Comparison of ENCODE assay signal across 8 cellular contexts in the genomic region with DNA sequence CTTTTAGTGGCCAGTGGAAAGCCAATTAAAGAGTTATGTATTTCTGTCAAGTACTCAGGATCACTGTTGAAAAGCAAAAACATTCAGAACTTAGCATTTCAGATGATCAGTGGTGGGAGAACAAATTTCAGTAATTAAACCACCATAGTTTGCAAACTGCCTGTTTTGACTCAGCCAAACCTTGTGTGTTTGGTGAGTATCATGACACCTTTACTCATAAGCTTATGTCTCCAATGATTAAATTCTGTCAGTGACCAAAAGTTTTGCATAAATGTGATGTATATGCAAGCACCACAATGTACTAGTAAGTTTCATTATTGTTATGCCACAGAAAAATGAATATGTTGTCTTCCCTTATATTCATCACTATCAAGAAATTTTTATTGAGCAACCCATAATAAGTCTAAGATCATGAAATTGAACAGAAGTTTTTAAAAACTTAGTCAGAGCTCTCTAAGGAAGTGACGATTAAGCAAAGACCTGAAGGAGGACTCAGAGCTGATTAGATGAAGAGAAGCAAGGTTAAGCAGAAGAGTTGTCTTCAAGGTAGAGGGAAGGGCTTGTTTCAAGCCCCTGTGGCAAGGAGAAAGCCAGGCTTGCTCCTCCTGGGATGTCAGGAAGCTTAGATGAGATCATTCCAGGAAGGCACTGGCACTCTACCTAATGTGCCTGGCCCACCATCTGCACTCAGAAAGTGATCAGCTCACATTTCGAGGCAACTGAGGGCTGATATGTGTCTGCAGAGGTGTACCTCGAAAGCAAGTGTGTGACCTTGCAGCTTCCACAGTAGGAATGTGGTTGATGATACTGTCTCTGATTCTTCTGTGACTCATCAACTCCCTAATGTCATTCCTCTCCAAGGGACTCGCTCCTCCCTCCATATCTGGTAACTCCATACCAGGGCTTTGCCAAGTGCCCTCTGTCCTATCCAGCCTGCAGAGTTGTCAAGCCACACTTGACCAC. TPM values are rescaled to one million over a fixed set of nuclear protein-coding genes. Genes with fewer than 3 reads are reported as not detected.
DNase-seq lines count a peak whose midpoint lies in the region; ATAC-seq, FAIRE-seq and TF ChIP-seq lines count a peak whose summit lies in the region.

No MANE protein-coding gene starts in this region.

- H3K4me2 ChIP-seq in GM12878 (ENCODE audit: control insufficient read depth, insufficient read depth): peak overlapping the region; percentile 28; the same call in 1 of the 2 replicates

- H3K9ac ChIP-seq in GM12878 (ENCODE audit: control insufficient read depth, insufficient read depth, low read length): no peak overlapping the region

- H3K4me3 ChIP-seq in AG04450 (ENCODE audit: low read depth, low read length) (no peak overlapping the region), GM12878 (no peak overlapping the region)

- TF ChIP-seq POLR2A in GM12878 (IDR thresholded peaks at IDR 0.05; ENCODE audit: low read depth, low read length): no peak

- SMC1A ChIA-PET in GM12878 (lab: Charles Lee; ENCODE audit: uncharacterized antibody, unreplicated experiment): interaction anchor here (0.5 to 5.3 kb wide), 12 partner anchors 8 to 477 kb away, joined by 3 to 41 read pairs (median 5); no protein-coding TSS in a partner anchor

- TF ChIP-seq CTCF in AG04450 (IDR thresholded peaks at IDR 0.05; ENCODE audit: low read depth, low read length) (no peak), GM12878 (IDR thresholded peaks at IDR 0.05 in 2 of 3, conservative IDR thresholded peaks at IDR 0.05 in 1 of 3; ENCODE audit: control insufficient read depth in 2 of 3, extremely low read depth in 1 of 3, insufficient read depth in 1 of 3, low read depth in 3 of 3, low read length in 3 of 3) (no peak)

- peak overlapping the region; percentile 25 for H3K27ac ChIP-seq in AG04450 (ENCODE audit: low read depth, low read length)
- H3K27ac ChIP-seq in GM12878 (ENCODE audit: control insufficient read depth, insufficient read depth): peak overlapping the region; percentile 30; the same call in 1 of the 2 replicates

- no peak for TF ChIP-seq RAD21 in GM12878 (IDR thresholded peaks at IDR 0.05; ENCODE audit: insufficient read depth, low read depth, low read length)

- H3K36me3 Mint-ChIP-seq in stimulated activated naive B cell treated with anti-CD40 and anti-IgM and Interleukin-4, amounts not matched to agents 10 μg/mL and 1 μg/mL and 100 μg/mL, for 72 hours: no peaks in the 10 kb centered on the region
- no peaks in the 10 kb centered on the region for H3K36me3 Mint-ChIP-seq in naive thymus-derived CD8-positive, alpha-beta T cell

- FAIRE-seq in GM19239 (lab: Jason Lieb, UNC) (peak; percentile 76), GM12878 (lab: Jason Lieb, UNC) (no peak)

- BruUV-seq in GM12878 (replicated peaks; lab: Mats Ljungman, UMichigan): no TSS peak

- RAD21 ChIA-PET in GM12878 (lab: Charles Lee; ENCODE audit: unreplicated experiment): interaction anchor here (0.6 to 5.1 kb wide), 5 partner anchors 10 to 393 kb away, joined by 3 to 33 read pairs (median 4); no protein-coding TSS in a partner anchor

- no peaks in the 10 kb centered on the region for H3K36me3 ChIP-seq in GM12878 (ENCODE audit: control insufficient read depth in 2 of 2, insufficient read depth in 2 of 2, low read length in 1 of 2)

- peaks cover 34 to 59% of the 10 kb centered on the region in 2 donors for H3K4me1 Mint-ChIP-seq in stimulated activated naive B cell treated with anti-CD40 and anti-IgM and Interleukin-4, amounts not matched to agents 10 μg/mL and 1 μg/mL and 100 μg/mL, for 72 hours
- H3K4me1 Mint-ChIP-seq in naive thymus-derived CD8-positive, alpha-beta T cell: peaks cover 0 to 26% (median 0%) of the 10 kb centered on the region in 4 donors

- no peaks in the 10 kb centered on the region for H3K79me2 ChIP-seq in GM12878 (ENCODE audit: control insufficient read depth, insufficient read depth, low read length)

- WGBS in GM12878 (ENCODE audit: insufficient coverage, insufficient replicate concordance, low lambda C conversion rate, missing lambda C conversion rate): 21% methylated on average over 4 of the region's 4 CpGs

- no peaks in the 10 kb centered on the region for H3K9me3 ChIP-seq in AG04450 (ENCODE audit: control insufficient read depth, insufficient read depth, low read length)
- H3K9me3 ChIP-seq in GM12878 (replicated peaks; ENCODE audit: control insufficient read depth, insufficient read depth, low read length): no peaks in the 10 kb centered on the region

- peak overlapping the region; percentile 61 for H3K27ac Mint-ChIP-seq in stimulated activated naive B cell treated with anti-CD40 and anti-IgM and Interleukin-4, amounts not matched to agents 10 μg/mL and 1 μg/mL and 100 μg/mL, for 72 hours
- H3K27ac Mint-ChIP-seq in naive thymus-derived CD8-positive, alpha-beta T cell: no peak overlapping the region

- peaks cover 0 to 1% of the 10 kb centered on the region in 2 donors for H3K9me3 Mint-ChIP-seq in stimulated activated naive B cell treated with anti-CD40 and anti-IgM and Interleukin-4, amounts not matched to agents 10 μg/mL and 1 μg/mL and 100 μg/mL, for 72 hours
- H3K9me3 Mint-ChIP-seq in naive thymus-derived CD8-positive, alpha-beta T cell: no peaks in the 10 kb centered on the region

- no peaks in the 10 kb centered on the region for H3K27me3 Mint-ChIP-seq in stimulated activated naive B cell treated with anti-CD40 and anti-IgM and Interleukin-4, amounts not matched to agents 10 μg/mL and 1 μg/mL and 100 μg/mL, for 72 hours
- peaks cover 0 to 10% (median 0%) of the 10 kb centered on the region in 5 donors for H3K27me3 Mint-ChIP-seq in naive thymus-derived CD8-positive, alpha-beta T cell

- no peaks in the 10 kb centered on the region for H4K20me1 ChIP-seq in GM12878 (ENCODE audit: control insufficient read depth, insufficient read depth)

- CTCF ChIA-PET in AG04450 (lab: Charles Lee): interaction anchor here (1.0 to 1.2 kb wide), 2 partner anchors 16 to 482 kb away, joined by 3 to 4 read pairs; no protein-coding TSS in a partner anchor
- CTCF ChIA-PET in GM12878 (lab: Yijun Ruan, JAX): interaction anchor here (0.6 to 5.3 kb wide), 9 partner anchors 8 to 477 kb away, joined by 3 to 37 read pairs (median 5); partner anchors contain the start of gene SPATS2L

- peak; percentile 68 for ATAC-seq in HG03108 (IDR thresholded peaks at IDR 0.05; ENCODE audit: unreplicated experiment)
- peak; percentile 77 for ATAC-seq in GM12878
- peak; percentile 58 to 59 for ATAC-seq in stimulated activated naive B cell treated with anti-CD40 and anti-IgM and Interleukin-4, amounts not matched to agents 10 μg/mL and 1 μg/mL and 100 μg/mL, for 72 hours (replicated peaks)
- ATAC-seq in naive thymus-derived CD8-positive, alpha-beta T cell: no peak

- H3K27me3 ChIP-seq in AG04450 (ENCODE audit: control insufficient read depth, insufficient read depth, low read length) (no peaks in the 10 kb centered on the region), GM12878 (replicated peaks in 1 of 2; ENCODE audit: control insufficient read depth in 2 of 2, insufficient read depth in 2 of 2, low read length in 1 of 2) (no peaks in the 10 kb centered on the region)

- in situ Hi-C loops in GM12878 (cut with MboI): no loop called here

- H3K4me3 Mint-ChIP-seq in stimulated activated naive B cell treated with anti-CD40 and anti-IgM and Interleukin-4, amounts not matched to agents 10 μg/mL and 1 μg/mL and 100 μg/mL, for 72 hours: peak overlapping the region; percentile 42 to 46
- H3K4me3 Mint-ChIP-seq in naive thymus-derived CD8-positive, alpha-beta T cell: no peak overlapping the region

- peak; percentile 82 to 86; a peak in 3 of 4 replicates for TF ChIP-seq EP300 in GM12878 (IDR thresholded peaks at IDR 0.05; ENCODE audit: borderline replicate concordance in 1 of 2, control insufficient read depth in 1 of 2, low read depth in 2 of 2, low read length in 2 of 2)

- peaks cover 17% of the 10 kb centered on the region for H3K4me1 ChIP-seq in GM12878 (ENCODE audit: control insufficient read depth, insufficient read depth, low read length)

- no peak overlapping the region for H2AFZ ChIP-seq in GM12878 (ENCODE audit: control insufficient read depth, low read depth, low read length)

- intact Hi-C loops in GM12878 (cut with micrococcal nuclease; ENCODE audit: unreplicated experiment): loop anchor here (2.0 to 5.0 kb wide), 2 partner anchors 16 to 148 kb away; partner anchors contain the start of gene SPATS2L

- DNase-seq in AG04450 (ENCODE audit: low read depth, low spot score): no peak
- DNase-seq in GM19239 (ENCODE audit: insufficient read length, low spot score): no peak
- peak; percentile 66 for DNase-seq in GM12878 (ENCODE audit: low read depth, low spot score)
- DNase-seq in stimulated activated naive B cell treated with anti-CD40 and anti-IgM and Interleukin-4, amounts not matched to agents 10 μg/mL and 1 μg/mL and 100 μg/mL, for 72 hours: no peak
- DNase-seq in hypothalamus (lab: John Stamatoyannopoulos, UW): no peak
- no peak for DNase-seq in naive thymus-derived CD8-positive, alpha-beta T cell
- no peak for DNase-seq in GOT3 (lab: John Stamatoyannopoulos, UW)

- POLR2A ChIA-PET in AG04450 (lab: Yijun Ruan, JAX) (no interaction called here), GM12878 (lab: Charles Lee) (interaction anchor here (0.8 kb wide), 1 partner anchor 21 kb away, joined by 3 read pairs; no protein-coding TSS in a partner anchor)
- POLR2A ChIA-PET in naive thymus-derived CD8-positive, alpha-beta T cell (lab: Charles Lee): no interaction called here

TF ChIP-seq in GM12878, 131 proteins besides CTCF, POLR2A, EP300 and RAD21 (continues in another document):
- TF ChIP-seq ZBED1 (IDR thresholded peaks at IDR 0.05; ENCODE audit: borderline replicate concordance): peak; percentile 76; the same call in 1 of the 2 replicates

RNA-seq across cellular contexts. Expression of gene KCTD18, which starts 54.7 kb away (rescaled TPM):
- polyA plus RNA-seq in AG04450 (2011; rRNA removed) (9.9 and 13.8 TPM in 2 replicates), GM12878 (2011; rRNA removed) (8.7 and 10.3 TPM in 2 replicates), GM12878 (2014; fragmentation: Illumina TruSeq; extraction: Trizol) (12.7 and 16.8 TPM in 2 replicates), GM12878 (2014; fragmentation: Nextera tagmentation; extraction: Ambion mirVana) (1 to 10 TPM; 1.4 to 3.7 TPM), GM12878 (2014; rRNA removed) (10.8 and 11.5 TPM in 2 replicates), GM12878 (2016; fragmentation: Nextera tagmentation; extraction: Ambion mirVana) (10 to 100 TPM; 13.5 to 13.9 TPM)
- 5.4 and 6.0 TPM in 2 replicates for polyA minus RNA-seq in AG04450 (2011; rRNA and poly(A)+ RNA removed)
- total RNA-seq in GM12878 (2013; cell fraction: nucleolus; rRNA removed): 13.7 and 14.0 TPM in 2 replicates
- total RNA-seq in GM12878 (2014; rRNA removed) (14.9 and 19.3 TPM in 2 replicates), GM12878 (2014; rRNA removed; fragmentation: Illumina TruSeq; extraction: Trizol) (16.3 and 16.9 TPM in 2 replicates), GM12878 (2021) (12.3 and 14.2 TPM in 2 replicates)
- 6.8 TPM for polyA plus RNA-seq in GM12878 (2011; ENCODE audit: low read depth)
- polyA plus RNA-seq in GM12878 (2011; cell fraction: cytosol; rRNA removed): 5.6 and 5.7 TPM in 2 replicates
- 9.7 and 10.0 TPM in 2 replicates for polyA plus RNA-seq in GM12878 (2011; cell fraction: nucleus; rRNA removed)
- polyA plus RNA-seq in GM12878 (2012): 12.3 and 13.7 TPM in 2 replicates
- 3.6 and 3.7 TPM in 2 replicates for polyA minus RNA-seq in GM12878 (2011; rRNA and poly(A)+ RNA removed)
- 2.8 and 5.2 TPM in 2 replicates for polyA minus RNA-seq in GM12878 (2011; cell fraction: cytosol; rRNA and poly(A)+ RNA removed)
- polyA minus RNA-seq in GM12878 (2011; cell fraction: nucleus; rRNA and poly(A)+ RNA removed): 3.3 and 4.0 TPM in 2 replicates
- 10 to 100 TPM; 19.1 to 19.6 TPM for total RNA-seq in naive thymus-derived CD8-positive, alpha-beta T cell
- 10 to 100 TPM; 12.6 to 16.5 (median 14.0) TPM for polyA plus RNA-seq in naive thymus-derived CD8-positive, alpha-beta T cell

Comparison
In these comparisons a context has a peak if more than half of its experiments do, and no peak if none do; other contexts are left out.
1. ATAC-seq: peak in HG03108 (single experiment), GM12878 (single experiment) and stimulated activated naive B cell treated with anti-CD40 and anti-IgM and Interleukin-4, amounts not matched to agents 10 μg/mL and 1 μg/mL and 100 μg/mL, for 72 hours (2 of 2); none in naive thymus-derived CD8-positive, alpha-beta T cell (0 of 2).
2. H3K4me3 Mint-ChIP-seq: peak in stimulated activated naive B cell treated with anti-CD40 and anti-IgM and Interleukin-4, amounts not matched to agents 10 μg/mL and 1 μg/mL and 100 μg/mL, for 72 hours (2 of 2); none in naive thymus-derived CD8-positive, alpha-beta T cell (0 of 10).